8 cellular contexts compared by ENCODE assay signal in the genomic region with DNA sequence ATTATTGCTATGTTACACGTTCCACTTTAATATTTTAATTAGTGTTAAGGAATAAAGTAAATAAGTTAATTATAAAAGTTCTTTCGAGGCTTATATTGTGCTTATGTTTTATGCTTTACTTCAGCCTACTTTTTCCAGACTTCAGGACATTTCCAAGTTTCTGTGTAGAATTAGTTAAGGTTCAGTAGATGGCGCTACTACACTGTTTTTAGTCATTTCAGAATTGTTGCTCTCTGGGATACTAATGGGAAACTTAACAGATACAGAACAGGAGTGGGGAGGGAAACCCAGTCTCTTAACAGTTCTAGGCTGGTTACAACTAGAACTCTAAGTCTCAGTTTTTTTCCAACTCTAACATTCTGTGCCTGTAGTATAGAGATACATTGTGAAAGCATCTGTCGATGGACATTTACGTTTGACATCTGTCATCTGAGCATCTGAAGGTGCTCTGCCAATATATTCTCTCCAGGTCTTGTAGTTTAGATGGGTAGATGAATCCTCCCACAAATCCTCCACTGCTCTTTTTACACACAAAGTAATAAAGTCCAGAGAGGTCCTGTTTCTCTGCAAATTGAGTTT. TPM values are rescaled to one million over a fixed set of nuclear protein-coding genes. Genes with fewer than 3 reads are reported as not detected.
A peak's percentile ranks its signal among the peaks of the same experiment; 100 is the strongest.
DNase-seq lines count a peak whose midpoint lies in the region; ATAC-seq and TF ChIP-seq lines count a peak whose summit lies in the region.

No MANE protein-coding gene starts in this region.

- no peaks in the 10 kb centered on the region for H3K27me3 ChIP-seq in endodermal cell (ENCODE audit: control insufficient read depth, insufficient read depth, low read length, poor library complexity, severe bottlenecking)
- no peaks in the 10 kb centered on the region for H3K27me3 ChIP-seq in parathyroid adenoma (ENCODE audit: control insufficient read depth, insufficient read depth, low read length)

- H3K4me3 Mint-ChIP-seq in endodermal cell: no peak overlapping the region
- no peak overlapping the region for H3K4me3 Mint-ChIP-seq in activated naive CD8-positive, alpha-beta T cell treated with anti-CD3 and anti-CD28 coated beads for 36 hours

- H3K4me3 ChIP-seq in endodermal cell (ENCODE audit: low read length) (no peak overlapping the region), parathyroid adenoma (ENCODE audit: low read depth, low read length) (no peak overlapping the region)

- WGBS in endodermal cell (ENCODE audit: insufficient coverage in 1 of 2, insufficient read length in 1 of 2), 2 experiments: 46 to 75% methylated on average over 2 to 4 of the region's 5 CpGs

- H2AFZ ChIP-seq in parathyroid adenoma: peak overlapping the region; percentile 54

- H3K79me2 ChIP-seq in parathyroid adenoma: no peaks in the 10 kb centered on the region

- ATAC-seq in GM18498 (IDR thresholded peaks at IDR 0.05; ENCODE audit: unreplicated experiment): no peak

- H3K9me3 Mint-ChIP-seq in endodermal cell: no peaks in the 10 kb centered on the region
- no peaks in the 10 kb centered on the region for H3K9me3 Mint-ChIP-seq in activated naive CD8-positive, alpha-beta T cell treated with anti-CD3 and anti-CD28 coated beads for 36 hours

- no peaks in the 10 kb centered on the region for H3K9me3 ChIP-seq in endodermal cell (ENCODE audit: control insufficient read depth, low read length)
- no peaks in the 10 kb centered on the region for H3K9me3 ChIP-seq in parathyroid adenoma (ENCODE audit: control insufficient read depth, low read length)

- H3K27ac ChIP-seq in endodermal cell (ENCODE audit: low read depth, low read length): no peak overlapping the region
- H3K27ac ChIP-seq in parathyroid adenoma: no peak overlapping the region

- peak; percentile 83 for TF ChIP-seq CTCF in endodermal cell (conservative IDR thresholded peaks at IDR 0.05)
- TF ChIP-seq CTCF in parathyroid adenoma (IDR thresholded peaks at IDR 0.05): peak; percentile 57

- no peaks in the 10 kb centered on the region for H3K36me3 Mint-ChIP-seq in endodermal cell (ENCODE audit: low read depth)
- H3K36me3 Mint-ChIP-seq in activated naive CD8-positive, alpha-beta T cell treated with anti-CD3 and anti-CD28 coated beads for 36 hours: no peaks in the 10 kb centered on the region

- DNase-seq in NCI-H345 (lab: John Stamatoyannopoulos, UW) (peak; percentile 12), NCI-H345 treated with DMSO at 0.1 percent for 48 hours (lab: John Stamatoyannopoulos, UW; ENCODE audit: unreplicated experiment) (no peak), NCI-H69 (lab: John Stamatoyannopoulos, UW) (peak; percentile 46), endodermal cell (no peak), T1000 (lab: John Stamatoyannopoulos, UW) (no peak)
- DNase-seq in activated naive CD8-positive, alpha-beta T cell treated with anti-CD3 and anti-CD28 coated beads for 36 hours: no peak

- no peaks in the 10 kb centered on the region for H3K4me1 Mint-ChIP-seq in endodermal cell
- no peaks in the 10 kb centered on the region for H3K4me1 Mint-ChIP-seq in activated naive CD8-positive, alpha-beta T cell treated with anti-CD3 and anti-CD28 coated beads for 36 hours

- H3K4me1 ChIP-seq in endodermal cell (ENCODE audit: control insufficient read depth, insufficient read depth, low read length) (no peaks in the 10 kb centered on the region), parathyroid adenoma (peaks cover 6% of the 10 kb centered on the region)

- no peak overlapping the region for H3K4me2 ChIP-seq in parathyroid adenoma (ENCODE audit: low read length)

- H3K36me3 ChIP-seq in endodermal cell (ENCODE audit: control insufficient read depth, insufficient read depth, low read length) (no peaks in the 10 kb centered on the region), parathyroid adenoma (ENCODE audit: control insufficient read depth, insufficient read depth, low read length) (no peaks in the 10 kb centered on the region)

- H3K9ac ChIP-seq in endodermal cell (ENCODE audit: extremely low read depth, low read length, poor library complexity, severe bottlenecking): no peak overlapping the region
- no peak overlapping the region for H3K9ac ChIP-seq in parathyroid adenoma

- H3K27me3 Mint-ChIP-seq in endodermal cell (ENCODE audit: insufficient read depth): no peaks in the 10 kb centered on the region
- H3K27me3 Mint-ChIP-seq in activated naive CD8-positive, alpha-beta T cell treated with anti-CD3 and anti-CD28 coated beads for 36 hours: peaks cover 23% of the 10 kb centered on the region

- no peak overlapping the region for H3K27ac Mint-ChIP-seq in endodermal cell
- H3K27ac Mint-ChIP-seq in activated naive CD8-positive, alpha-beta T cell treated with anti-CD3 and anti-CD28 coated beads for 36 hours: no peak overlapping the region

RNA-seq across cellular contexts. Expression of a gene that starts 56.8 kb away (rescaled TPM):
- 10 to 100 TPM; 36.5 to 39.0 TPM for total RNA-seq in endodermal cell
- 64.8 TPM for polyA plus RNA-seq in endodermal cell (2013, experiment 1 of 2)
- polyA plus RNA-seq in endodermal cell (2013, experiment 2 of 2): 68.4 TPM
- 1 to 10 TPM; 5.6 to 7.0 TPM for total RNA-seq in activated naive CD8-positive, alpha-beta T cell treated with anti-CD3 and anti-CD28 coated beads for 36 hours

Comparison
In these comparisons a context has a peak if more than half of its experiments do, and no peak if none do; other contexts are left out.
1. DNase-seq: peak in NCI-H345 (single experiment) and NCI-H69 (single experiment); none in NCI-H345 treated with DMSO at 0.1 percent for 48 hours (single experiment), endodermal cell (single experiment), T1000 (single experiment) and activated naive CD8-positive, alpha-beta T cell treated with anti-CD3 and anti-CD28 coated beads for 36 hours (single experiment).
2. RNA of a gene that starts 56.8 kb away (total RNA-seq): 36.5 to 39.0 TPM in endodermal cell; 5.6 to 7.0 TPM in activated naive CD8-positive, alpha-beta T cell treated with anti-CD3 and anti-CD28 coated beads for 36 hours; every median in the first group is over 4 times any median in the second.